ENCODE assay signal across 22 cellular contexts in genomic region chr4:26379837-26380236, GRCh38.
DNase-seq lines count a peak whose midpoint lies in the region; FAIRE-seq and TF ChIP-seq lines count a peak whose summit lies in the region.
"Had no signal": no experiment of that assay in that cellular context is flagged by ENCODE, and none has a peak within 500 bp of the region (broad histone marks: within the 10 kb centered on the region; RNA-seq: fewer than 3 reads in every experiment).

No MANE protein-coding gene starts in this region.

- H3K27me3 ChIP-seq in MM.1S (replicated peaks; ENCODE audit: insufficient read depth, low read length) = no peaks in the 10 kb centered on the region
- H3K27me3 ChIP-seq: BE2C, BLaER1 had no signal

- 0 out of 2 replicates have a peak overlapping the region, but pooled peaks have one; percentile 12 for H3K4me2 ChIP-seq in MM.1S (ENCODE audit: low read depth, low read length)
- H3K4me2 ChIP-seq: BLaER1 had no signal

- peak overlapping the region; percentile 44; the same call in 1 of the 2 replicates for H3K27ac ChIP-seq in MM.1S (ENCODE audit: low read length)
- H3K27ac ChIP-seq: 22Rv1, BLaER1 had no signal

- no peaks in the 10 kb centered on the region for H3K9me3 ChIP-seq in MM.1S (replicated peaks; ENCODE audit: insufficient read depth, low read length)
- H3K9me3 ChIP-seq: BE2C, BLaER1 had no signal

- H3K4me1 ChIP-seq in MM.1S (ENCODE audit: low read length) = peaks cover 44% of the 10 kb centered on the region
- H3K4me1 ChIP-seq: BE2C had no signal

- TF ChIP-seq CTCF in MM.1S (IDR thresholded peaks at IDR 0.05; ENCODE audit: low read length) = no peak

- DNase-seq in MM.1S (peak; percentile 66), NCI-H2171 (lab: John Stamatoyannopoulos, UW) (no peak), NCI-H1694 treated with DMSO at 0.1 percent for 48 hours (lab: John Stamatoyannopoulos, UW) (no peak)
- DNase-seq in stimulated activated naive CD4-positive, alpha-beta T cell treated with Interleukin-2 at 50 U/mL for 16 hours (lab: John Stamatoyannopoulos, UW) = no peak
- DNase-seq: ACHN; BE2C; C1 segment of cervical spinal cord; CD4-positive, alpha-beta memory T cell; CD4-positive, CD25-positive, alpha-beta regulatory T cell; CD8-positive, alpha-beta memory T cell; COR-L47; DMS 273 treated with DMSO at 0.1 percent for 48 hours; DMS153; DMS53; DND-41; EL; GF-D8 had no signal

- H3F3A ChIP-seq in MM.1S (ENCODE audit: insufficient read depth, low read length) = peaks cover 15% of the 10 kb centered on the region

- FAIRE-seq in A204.1 (lab: Jason Lieb, UNC) (peak; percentile 44), islet of Langerhans (lab: Jason Lieb, UNC) (peak; percentile 33)
- FAIRE-seq: GM12891 had no signal

- H3K9me2 ChIP-seq in MM.1S (replicated peaks; ENCODE audit: insufficient read depth, low read length) = no peaks in the 10 kb centered on the region

- H4K20me1 ChIP-seq in MM.1S (ENCODE audit: insufficient read depth, low read length) = peaks cover 8% of the 10 kb centered on the region

- peaks cover 60% of the 10 kb centered on the region for H3K79me2 ChIP-seq in MM.1S (ENCODE audit: low read length)

- 0 out of 2 replicates have a peak, but pooled peaks cover 3% of the 10 kb centered on the region for H3K36me3 ChIP-seq in MM.1S (replicated peaks; ENCODE audit: insufficient read depth, low read length)
- H3K36me3 ChIP-seq: BE2C had no signal

- no peak overlapping the region for H3K4me3 ChIP-seq in MM.1S (ENCODE audit: low read length)
- H3K4me3 ChIP-seq: BLaER1 had no signal

- H3K9ac ChIP-seq in MM.1S (ENCODE audit: low read length) = no peak overlapping the region
- H3K9ac ChIP-seq: BLaER1 had no signal

- no peak overlapping the region for H2AFZ ChIP-seq in MM.1S (ENCODE audit: low read length)
